Comparison of ENCODE assay signal across 9 cellular contexts in the genomic region with DNA sequence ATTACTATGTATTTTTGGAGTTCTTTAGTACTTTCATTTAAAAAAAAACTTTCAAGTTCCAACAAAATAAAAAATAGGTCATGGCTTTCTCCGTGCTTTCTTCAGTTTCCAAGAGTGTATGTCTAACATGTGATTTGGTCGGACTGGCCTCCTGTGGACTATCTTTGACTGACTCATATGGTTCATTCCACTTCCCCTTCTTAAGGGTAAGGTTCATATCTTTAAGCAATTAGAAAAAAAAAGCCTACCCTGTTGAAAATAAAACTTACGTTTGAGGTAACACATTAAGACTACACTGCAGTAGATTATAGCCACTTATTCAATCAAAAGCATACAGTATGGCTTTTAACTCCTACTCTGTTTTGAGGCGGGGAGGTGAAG.
DNase-seq lines count a peak whose midpoint lies in the region; ATAC-seq lines count a peak whose summit lies in the region.
"Had no signal": no experiment of that assay in that cellular context is flagged by ENCODE, and none has a peak within 500 bp of the region (broad histone marks: within the 10 kb centered on the region; RNA-seq: fewer than 3 reads in every experiment).

No MANE protein-coding gene starts in this region.

- intact Hi-C loops in left colon (cut with DNase I, micrococcal nuclease): no loop called here

- ATAC-seq in GM18870 (IDR thresholded peaks at IDR 0.05; ENCODE audit: unreplicated experiment) (peak; percentile 99), HG02798 (IDR thresholded peaks at IDR 0.05; ENCODE audit: poor library complexity, unreplicated experiment) (peak; percentile 98), left colon (peak; percentile 79)

- DNase-seq in OCI-M1 (lab: John Stamatoyannopoulos, UW) (peak; percentile 80), left colon (no peak), NCI-H2227 treated with DMSO at 0.1 percent for 48 hours (lab: John Stamatoyannopoulos, UW) (no peak), SW 1271 (lab: John Stamatoyannopoulos, UW) (no peak), activated gamma-delta T cell treated with Interleukin-2 at 50 U/mL for 16 hours (no peak), DMS53 treated with DMSO at 0.1 percent for 48 hours (lab: John Stamatoyannopoulos, UW; ENCODE audit: unreplicated experiment) (no peak)
- DNase-seq: upper lobe of left lung had no signal
